ENCODE assay signal across 10 cellular contexts in genomic region chr12:108333898-108334699, GRCh38. TPM values are rescaled to one million over a fixed set of nuclear protein-coding genes. Genes with fewer than 3 reads are reported as not detected.
A peak's percentile ranks its signal among the peaks of the same experiment; 100 is the strongest.
DNase-seq lines count a peak whose midpoint lies in the region; ATAC-seq, FAIRE-seq and TF ChIP-seq lines count a peak whose summit lies in the region.
"Had no signal": no experiment of that assay in that cellular context is flagged by ENCODE, and none has a peak within 500 bp of the region (broad histone marks: within the 10 kb centered on the region; RNA-seq: fewer than 3 reads in every experiment).

No MANE protein-coding gene starts in this region.

- H3K27ac ChIP-seq in HepG2 (ENCODE audit: extremely low read length, insufficient read depth, low read length) = no peak overlapping the region

- no peak for TF ChIP-seq POLR2A in HepG2 (IDR thresholded peaks at IDR 0.05; ENCODE audit: insufficient read depth in 1 of 2, low read depth in 2 of 2, low read length in 2 of 2)

- TF ChIP-seq CTCF in CD14-positive monocyte (IDR thresholded peaks at IDR 0.05) (no peak), GM20000 (IDR thresholded peaks at IDR 0.05; ENCODE audit: extremely low read depth, missing control alignments) (no peak), HepG2 (CRISPR knock-in tag; IDR thresholded peaks at IDR 0.05) (no peak)

- WGBS in HepG2 (ENCODE audit: low lambda C conversion rate) = 37% methylated on average over 10 of the region's 10 CpGs

- H3K4me1 Mint-ChIP-seq in CD14-positive monocyte = peaks cover 81% of the 10 kb centered on the region

- H3K36me3 ChIP-seq in HepG2 (replicated peaks in 1 of 2; ENCODE audit: control insufficient read depth in 1 of 2, insufficient read depth in 2 of 2, low read length in 2 of 2) = no peaks in the 10 kb centered on the region

- ATAC-seq in HepG2 (no peak), GM21381 (IDR thresholded peaks at IDR 0.05; ENCODE audit: unreplicated experiment) (no peak), HG02981 (IDR thresholded peaks at IDR 0.05; ENCODE audit: unreplicated experiment) (no peak)

- in situ Hi-C loops in HepG2 (cut with HindIII; ENCODE audit: extremely low pct_ligation_motif_present, low pct_unique_long_range_greater_than_20kb) = no loop called here

- intact Hi-C loops in CD14-positive monocyte (cut with micrococcal nuclease) (loop anchor here in 1 of 2 donors (2.0 kb wide), 1 partner anchor 21 kb away; no protein-coding TSS in a partner anchor), HepG2 (cut with micrococcal nuclease; ENCODE audit: unreplicated experiment) (no loop called here)

- H3K4me1 ChIP-seq in HepG2 (ENCODE audit: insufficient read depth, low read length) = no peaks in the 10 kb centered on the region

- POLR2A ChIA-PET in HepG2 (lab: Yijun Ruan, JAX) = no interaction called here

- no peak overlapping the region for H2AFZ ChIP-seq in HepG2 (ENCODE audit: low read length)

- no peaks in the 10 kb centered on the region for H3K9me3 Mint-ChIP-seq in CD14-positive monocyte

- H3K4me3 Mint-ChIP-seq in CD14-positive monocyte = peak overlapping the region in 1 of 2 donors; percentile 53

- peaks cover 2 to 8% of the 10 kb centered on the region in 2 donors for H3K36me3 Mint-ChIP-seq in CD14-positive monocyte

- no peak for FAIRE-seq in HepG2 (lab: Jason Lieb, UNC)

- CTCF ChIA-PET in HepG2 (lab: Yijun Ruan, JAX; ENCODE audit: low intra/inter-chr PET ratio, low total read pairs) = no interaction called here

- peaks cover 0 to 17% of the 10 kb centered on the region in 2 experiments; a peak in 3 of 5 replicates for H3K27me3 ChIP-seq in HepG2 (ENCODE audit: control insufficient read depth in 1 of 2, insufficient read depth in 2 of 2, low read length in 2 of 2)

- no peak overlapping the region for H3K9ac ChIP-seq in HepG2 (ENCODE audit: insufficient read depth, low read depth, low read length)

- H3K4me2 ChIP-seq in HepG2 (ENCODE audit: low read depth, low read length) = no peak overlapping the region

- H3K27me3 Mint-ChIP-seq in CD14-positive monocyte (ENCODE audit: low read depth in 3 of 3) = peaks cover 0 to 3% (median 3%) of the 10 kb centered on the region in 3 donors

- no peak for TF ChIP-seq RAD21 in HepG2 (CRISPR knock-in tag; IDR thresholded peaks at IDR 0.05)

- no peak overlapping the region for H3K4me3 ChIP-seq in HepG2 (replicated peaks in 1 of 3; ENCODE audit: insufficient read depth in 1 of 3, low read depth in 2 of 3, low read length in 3 of 3)
- H3K4me3 ChIP-seq: thoracic aorta had no signal

- H3K79me2 ChIP-seq in HepG2 (ENCODE audit: insufficient read depth, low read length) = no peaks in the 10 kb centered on the region

- DNase-seq in CD14-positive monocyte (ENCODE audit: low spot score) (no peak), GM20000 (ENCODE audit: low spot score) (peak; percentile 74), NCI-H226 (peak; percentile 75), HepG2 (ENCODE audit: low spot score) (no peak), NCI-H1436 treated with DMSO at 0.1 percent for 48 hours (lab: John Stamatoyannopoulos, UW) (no peak), NCI-H187 treated with DMSO at 0.1 percent for 48 hours (lab: John Stamatoyannopoulos, UW) (no peak)

- TF ChIP-seq EP300 in HepG2 (IDR thresholded peaks at IDR 0.05; ENCODE audit: low read depth in 2 of 2, low read length in 2 of 2) = no peak
- no peak for TF ChIP-seq EP300 in HepG2 (CRISPR knock-in tag; IDR thresholded peaks at IDR 0.05; ENCODE audit: borderline replicate concordance)

- H3K9me3 ChIP-seq in HepG2 (ENCODE audit: low read length) = no peaks in the 10 kb centered on the region
- H3K9me3 ChIP-seq: thoracic aorta had no signal

- BruUV-seq in HepG2 (replicated peaks; lab: Mats Ljungman, UMichigan) = no TSS peak

- no peaks in the 10 kb centered on the region for H4K20me1 ChIP-seq in HepG2 (ENCODE audit: insufficient read depth, low read length)

- H3K27ac Mint-ChIP-seq in CD14-positive monocyte = peak overlapping the region; percentile 94 to 99 (median 97)

TF ChIP-seq in HepG2, 621 proteins besides CTCF, POLR2A, EP300 and RAD21:
- TF ChIP-seq ZNF878 (CRISPR knock-in tag; IDR thresholded peaks at IDR 0.05) (no peak), ZNF629 (CRISPR knock-in tag; conservative IDR thresholded peaks at IDR 0.05) (0 out of 2 replicates have a peak, but pooled peaks have one; percentile 11)

RNA-seq across cellular contexts. Expression of gene CMKLR1, which starts 5.0 kb away (rescaled TPM):
- 1 to 10 TPM; 7.5 to 7.9 TPM for polyA plus RNA-seq in CD14-positive monocyte
- not detected in 2 replicates for total RNA-seq in HepG2 (2016; rRNA removed; fragmentation: Illumina TruSeq; extraction: Trizol)
- not detected in 2 replicates for total RNA-seq in HepG2 (2016; cell fraction: cytosol; rRNA removed; fragmentation: Illumina TruSeq; extraction: Trizol; ENCODE audit: low read depth)
- total RNA-seq in HepG2 (2016; cell fraction: insoluble cytoplasmic fraction; rRNA removed; fragmentation: Illumina TruSeq; extraction: Trizol) = not detected in 2 replicates
- not detected in 2 replicates for total RNA-seq in HepG2 (2016; cell fraction: membrane; rRNA removed; fragmentation: Illumina TruSeq; extraction: Trizol)
- total RNA-seq in HepG2 (2016; cell fraction: nucleus; rRNA removed; fragmentation: Illumina TruSeq; extraction: Trizol) = not detected in 2 replicates
- polyA plus RNA-seq in HepG2 (2011; rRNA removed) = not detected in 2 replicates
- 0.03 TPM in 1 of 2 replicates, not detected in the other for polyA plus RNA-seq in HepG2 (2011; cell fraction: cytosol; rRNA removed)
- polyA plus RNA-seq in HepG2 (2011; cell fraction: nucleus; rRNA removed) = not detected in 2 replicates
- not detected in 2 replicates for polyA plus RNA-seq in HepG2 (2012)
- not detected in 2 replicates for polyA plus RNA-seq in HepG2 (2016; cell fraction: cytosol; fragmentation: Illumina TruSeq; extraction: Trizol; ENCODE audit: low read depth)
- not detected in 2 replicates for polyA plus RNA-seq in HepG2 (2016; cell fraction: insoluble cytoplasmic fraction; fragmentation: Illumina TruSeq; extraction: Trizol; ENCODE audit: low read depth)
- polyA plus RNA-seq in HepG2 (2016; cell fraction: membrane; fragmentation: Illumina TruSeq; extraction: Trizol; ENCODE audit: low read depth) = not detected in 2 replicates
- not detected in 2 replicates for polyA plus RNA-seq in HepG2 (2016; cell fraction: nucleus; fragmentation: Illumina TruSeq; extraction: Trizol; ENCODE audit: insufficient read depth, low read depth)
- not detected in 2 replicates for polyA minus RNA-seq in HepG2 (2011; rRNA and poly(A)+ RNA removed; ENCODE audit: low replicate concordance)
- polyA minus RNA-seq in HepG2 (2011; cell fraction: cytosol; rRNA and poly(A)+ RNA removed) = not detected in 2 replicates
- polyA minus RNA-seq in HepG2 (2011; cell fraction: nucleus; rRNA and poly(A)+ RNA removed) = not detected in 2 replicates
- total RNA-seq: G401 had no signal

Comparison
In these comparisons a context has a peak if more than half of its experiments do, and no peak if none do; other contexts are left out.
1. DNase-seq: peak in GM20000 (single experiment) and NCI-H226 (single experiment); none in CD14-positive monocyte (single experiment), HepG2 (single experiment), NCI-H1436 treated with DMSO at 0.1 percent for 48 hours (single experiment) and NCI-H187 treated with DMSO at 0.1 percent for 48 hours (single experiment).